ENCODE assay signal across 25 cellular contexts in the genomic region with DNA sequence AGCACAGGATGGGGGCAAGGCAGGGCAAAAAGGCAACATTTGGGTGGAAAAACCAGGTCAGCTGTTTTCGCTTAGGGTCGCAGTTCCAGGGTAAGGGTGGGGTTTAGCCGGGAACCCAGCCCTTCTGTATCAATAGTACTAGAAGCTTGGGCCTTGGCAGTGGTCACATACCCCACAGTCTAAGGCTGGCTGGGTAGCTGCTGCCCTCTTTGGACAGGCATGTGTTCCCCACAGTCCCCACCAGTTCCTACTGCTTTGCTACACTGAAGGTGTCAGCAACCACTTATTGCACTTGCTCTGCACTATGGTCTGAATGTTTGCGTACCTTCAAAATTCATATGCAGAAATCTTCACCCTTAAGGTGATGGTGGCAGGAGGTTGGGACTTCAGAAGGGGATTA.
"Had no signal": no experiment of that assay in that cellular context is flagged by ENCODE, and none has a peak within 500 bp of the region (broad histone marks: within the 10 kb centered on the region; RNA-seq: fewer than 3 reads in every experiment).

No MANE protein-coding gene starts in this region.

- H3K4me1 Mint-ChIP-seq: activated CD4-positive, alpha-beta T cell treated with anti-CD3 and anti-CD28 coated beads, Interleukin-2, amount 10 ng/mL, durations not matched to agents 7 days and 5 days; activated naive CD4-positive, alpha-beta T cell treated with anti-CD3 and anti-CD28 coated beads, Interleukin-2, amount 10 ng/mL, durations not matched to agents 7 days and 5 days; activated naive CD8-positive, alpha-beta T cell treated with anti-CD3 and anti-CD28 coated beads for 36 hours had no signal

- H3K27me3 ChIP-seq: brain microvascular endothelial cell, cardiac muscle cell, MG63, Peyer's patch had no signal

- H3K27ac Mint-ChIP-seq: activated CD4-positive, alpha-beta memory T cell treated with anti-CD3 and anti-CD28 coated beads for 36 hours; activated CD4-positive, alpha-beta T cell treated with anti-CD3 and anti-CD28 coated beads, Interleukin-2, amount 10 ng/mL, durations not matched to agents 7 days and 5 days; activated naive CD4-positive, alpha-beta T cell treated with anti-CD3 and anti-CD28 coated beads, Interleukin-2, amount 10 ng/mL, durations not matched to agents 7 days and 5 days; activated naive CD8-positive, alpha-beta T cell treated with anti-CD3 and anti-CD28 coated beads for 36 hours; activated T-cell treated with anti-CD3 and anti-CD28 coated beads, Interleukin-2, amount 50 U/mL, for 72 hours; activated T-helper 2 cell treated with anti-CD3 and anti-CD28 coated beads, Interferon-gamma antibody, Interleukin-2, Interleukin-4, amounts not matched to agents 10 μg/mL and 5 μg/mL and 100 μg/mL, durations not matched to agents 14 hours and 24 hours and 36 hours; T-helper 1 cell treated with Interleukin-12 subunit alpha and Interleukin-12 subunit beta and Interleukin-4 antibody, amounts not matched to agents 30 μg/mL and 1 μg/mL, for 36 hours had no signal

- H3K27ac ChIP-seq: brain microvascular endothelial cell, cardiac muscle cell, KMS-11, Peyer's patch, RWPE1 had no signal

- H3K27me3 Mint-ChIP-seq: activated CD4-positive, alpha-beta memory T cell treated with anti-CD3 and anti-CD28 coated beads for 36 hours; activated CD4-positive, alpha-beta T cell treated with anti-CD3 and anti-CD28 coated beads, Interleukin-2, amount 10 ng/mL, durations not matched to agents 7 days and 5 days; activated naive CD4-positive, alpha-beta T cell treated with anti-CD3 and anti-CD28 coated beads, Interleukin-2, amount 10 ng/mL, durations not matched to agents 7 days and 5 days; activated naive CD8-positive, alpha-beta T cell treated with anti-CD3 and anti-CD28 coated beads for 36 hours had no signal

- H3K36me3 ChIP-seq: brain microvascular endothelial cell, cardiac muscle cell, Peyer's patch had no signal

- H3K4me3 Mint-ChIP-seq: activated CD4-positive, alpha-beta memory T cell treated with anti-CD3 and anti-CD28 coated beads for 36 hours; activated CD4-positive, alpha-beta T cell treated with anti-CD3 and anti-CD28 coated beads, Interleukin-2, amount 10 ng/mL, durations not matched to agents 7 days and 5 days; activated naive CD4-positive, alpha-beta T cell treated with anti-CD3 and anti-CD28 coated beads, Interleukin-2, amount 10 ng/mL, durations not matched to agents 7 days and 5 days; activated naive CD8-positive, alpha-beta T cell treated with anti-CD3 and anti-CD28 coated beads for 36 hours; activated T-cell treated with anti-CD3 and anti-CD28 coated beads, Interleukin-2, amount 50 U/mL, for 72 hours; T-helper 1 cell treated with Interleukin-12 subunit alpha and Interleukin-12 subunit beta and Interleukin-4 antibody, amounts not matched to agents 30 μg/mL and 1 μg/mL, for 36 hours had no signal

- H3K36me3 Mint-ChIP-seq: activated naive CD4-positive, alpha-beta T cell treated with anti-CD3 and anti-CD28 coated beads, Interleukin-2, amount 10 ng/mL, durations not matched to agents 7 days and 5 days had no signal

- H3K4me3 ChIP-seq: cardiac muscle cell, MG63, Peyer's patch had no signal

- DNase-seq: activated CD4-positive, alpha-beta memory T cell treated with anti-CD3 and anti-CD28 coated beads for 36 hours; activated CD4-positive, alpha-beta T cell treated with anti-CD3 and anti-CD28 coated beads, Interleukin-2, amount 10 ng/mL, durations not matched to agents 7 days and 5 days; activated CD4-positive, CD25-positive, alpha-beta regulatory T cell; activated CD8-positive, alpha-beta memory T cell treated with anti-CD3 and anti-CD28 coated beads, Interleukin-2, amount 50 U/mL, for 4 hours; activated gamma-delta T cell treated with Interleukin-2 at 50 U/mL for 16 hours; activated naive CD4-positive, alpha-beta T cell treated with anti-CD3 and anti-CD28 coated beads, Interleukin-2, amount 10 ng/mL, durations not matched to agents 7 days and 5 days; activated naive CD8-positive, alpha-beta T cell treated with anti-CD3 and anti-CD28 coated beads for 36 hours; activated T-cell treated with anti-CD3 and anti-CD28 coated beads, Interleukin-2, amount 50 U/mL, for 72 hours; brain microvascular endothelial cell; MG63; MV-4-11; NCI-H1092 treated with DMSO at 0.1 percent for 48 hours; NCI-H1436; NCI-H1694 treated with DMSO at 0.1 percent for 48 hours; NCI-H2029 treated with DMSO at 0.1 percent for 48 hours; NCI-H345; NCI-H510A; NCI-H526 treated with DMSO at 0.1 percent for 48 hours; Peyer's patch; SHP77 treated with DMSO at 0.1 percent for 48 hours had no signal

- H3K4me2 ChIP-seq: KMS-11 had no signal

- H3K9ac ChIP-seq: KMS-11 had no signal

- H3K9me3 Mint-ChIP-seq: activated CD4-positive, alpha-beta memory T cell treated with anti-CD3 and anti-CD28 coated beads for 36 hours; activated naive CD8-positive, alpha-beta T cell treated with anti-CD3 and anti-CD28 coated beads for 36 hours had no signal

- H3K4me1 ChIP-seq: Peyer's patch had no signal

- ATAC-seq: activated T-cell treated with anti-CD3 and anti-CD28 coated beads, Interleukin-2, amount 50 U/mL, for 72 hours had no signal

- H3K9me3 ChIP-seq: Peyer's patch had no signal
